In genomic region chr9:98097836-98098235, GRCh38 we compare ENCODE assay signal across 10 cellular contexts. TPM values are rescaled to one million over a fixed set of nuclear protein-coding genes. Genes with fewer than 3 reads are reported as not detected.
DNase-seq lines count a peak whose midpoint lies in the region; ATAC-seq, FAIRE-seq and TF ChIP-seq lines count a peak whose summit lies in the region.
"Had no signal": no experiment of that assay in that cellular context is flagged by ENCODE, and none has a peak within 500 bp of the region (broad histone marks: within the 10 kb centered on the region; RNA-seq: fewer than 3 reads in every experiment).

No MANE protein-coding gene starts in this region.

- no peaks in the 10 kb centered on the region for H3K9me3 ChIP-seq in pancreas
- no peaks in the 10 kb centered on the region for H3K9me3 ChIP-seq in gastroesophageal sphincter

- DNase-seq in GM13977 (ENCODE audit: low spot score) (peak; percentile 66), NCI-H345 (lab: John Stamatoyannopoulos, UW) (peak; percentile 75), pancreas (peak in 1 of 6 donors; percentile 43), glomerular visceral epithelial cell (ENCODE audit: extremely low spot score) (no peak), dorsolateral prefrontal cortex (no peak)
- DNase-seq in activated T-helper 2 cell treated with anti-CD3 and anti-CD28 coated beads, Interferon-gamma antibody, Interleukin-2, Interleukin-4, amounts not matched to agents 10 μg/mL and 5 μg/mL and 100 μg/mL, durations not matched to agents 14 hours and 24 hours and 36 hours (ENCODE audit: low spot score), result no peak
- DNase-seq: NCI-H524 had no signal

- no peak for TF ChIP-seq POLR2A in gastroesophageal sphincter (IDR thresholded peaks at IDR 0.05)

- no peak for TF ChIP-seq CTCF in GM13977 (IDR thresholded peaks at IDR 0.05; ENCODE audit: extremely low read depth, insufficient read depth, missing control alignments)
- no peak for TF ChIP-seq CTCF in pancreas (IDR thresholded peaks at IDR 0.05)
- no peak for TF ChIP-seq CTCF in gastroesophageal sphincter (IDR thresholded peaks at IDR 0.05)
- no peak for TF ChIP-seq CTCF in dorsolateral prefrontal cortex (IDR thresholded peaks at IDR 0.05 in 54 of 56, conservative IDR thresholded peaks at IDR 0.05 in 2 of 56; ENCODE audit: low read depth in 1 of 56, partially characterized antibody in 56 of 56)

- no peaks in the 10 kb centered on the region for H3K36me3 ChIP-seq in pancreas
- peaks cover 0 to 54% of the 10 kb centered on the region in 2 donors for H3K36me3 ChIP-seq in gastroesophageal sphincter

- no peaks in the 10 kb centered on the region for H3K9me3 Mint-ChIP-seq in activated T-helper 2 cell treated with anti-CD3 and anti-CD28 coated beads, Interferon-gamma antibody, Interleukin-2, Interleukin-4, amounts not matched to agents 10 μg/mL and 5 μg/mL and 100 μg/mL, durations not matched to agents 14 hours and 24 hours and 36 hours

- H3K36me3 Mint-ChIP-seq in activated T-helper 2 cell treated with anti-CD3 and anti-CD28 coated beads, Interferon-gamma antibody, Interleukin-2, Interleukin-4, amounts not matched to agents 10 μg/mL and 5 μg/mL and 100 μg/mL, durations not matched to agents 14 hours and 24 hours and 36 hours (ENCODE audit: low read depth), result peaks cover 65% of the 10 kb centered on the region

- FAIRE-seq in pancreas (lab: Jason Lieb, UNC), result no peak
- FAIRE-seq: G401.6 had no signal

- H3K27me3 ChIP-seq in pancreas (no peaks in the 10 kb centered on the region), gastroesophageal sphincter (peaks cover 10% of the 10 kb centered on the region), dorsolateral prefrontal cortex (no peaks in the 10 kb centered on the region)

- in situ Hi-C loops in GM13977 (cut with MboI; ENCODE audit: low pct_unique_long_range_greater_than_20kb, low sequenced_read_pairs, unreplicated experiment), result no loop called here

- peaks cover 52% of the 10 kb centered on the region for H3K4me1 Mint-ChIP-seq in activated T-helper 2 cell treated with anti-CD3 and anti-CD28 coated beads, Interferon-gamma antibody, Interleukin-2, Interleukin-4, amounts not matched to agents 10 μg/mL and 5 μg/mL and 100 μg/mL, durations not matched to agents 14 hours and 24 hours and 36 hours (ENCODE audit: low read depth)

- TF ChIP-seq EP300 in gastroesophageal sphincter (IDR thresholded peaks at IDR 0.05), result no peak

- peak overlapping the region; percentile 76 for H3K27ac Mint-ChIP-seq in activated T-helper 2 cell treated with anti-CD3 and anti-CD28 coated beads, Interferon-gamma antibody, Interleukin-2, Interleukin-4, amounts not matched to agents 10 μg/mL and 5 μg/mL and 100 μg/mL, durations not matched to agents 14 hours and 24 hours and 36 hours

- no peaks in the 10 kb centered on the region for H3K4me1 ChIP-seq in pancreas
- no peaks in the 10 kb centered on the region for H3K4me1 ChIP-seq in gastroesophageal sphincter

- intact Hi-C loops in activated T-helper 2 cell treated with anti-CD3 and anti-CD28 coated beads, Interferon-gamma antibody, Interleukin-2, Interleukin-4, amounts not matched to agents 10 μg/mL and 5 μg/mL and 100 μg/mL, durations not matched to agents 14 hours and 24 hours and 36 hours (cut with micrococcal nuclease), result no loop called here
- intact Hi-C loops in pancreas (cut with DNase I) (no loop called here), dorsolateral prefrontal cortex (cut with DNase I) (no loop called here)

- ATAC-seq in pancreas (peak in 3 of 4 donors; percentile 57 to 85 (median 60)), gastroesophageal sphincter (no peak), GM21825 (IDR thresholded peaks at IDR 0.05; ENCODE audit: unreplicated experiment) (no peak)

- H3K27me3 Mint-ChIP-seq in activated T-helper 2 cell treated with anti-CD3 and anti-CD28 coated beads, Interferon-gamma antibody, Interleukin-2, Interleukin-4, amounts not matched to agents 10 μg/mL and 5 μg/mL and 100 μg/mL, durations not matched to agents 14 hours and 24 hours and 36 hours (ENCODE audit: low read depth), result no peaks in the 10 kb centered on the region

- 70 to 71% methylated on average over 4 of the region's 4 CpGs for WGBS in pancreas, 2 donors
- WGBS in gastroesophageal sphincter (ENCODE audit: low coverage in 1 of 2), 2 donors, result 60 to 70% methylated on average over 3 to 4 of the region's 4 CpGs

- H3K4me3 ChIP-seq in pancreas (no peak overlapping the region), gastroesophageal sphincter (no peak overlapping the region), dorsolateral prefrontal cortex (no peak overlapping the region)

- H3K4me3 Mint-ChIP-seq in activated T-helper 2 cell treated with anti-CD3 and anti-CD28 coated beads, Interferon-gamma antibody, Interleukin-2, Interleukin-4, amounts not matched to agents 10 μg/mL and 5 μg/mL and 100 μg/mL, durations not matched to agents 14 hours and 24 hours and 36 hours (ENCODE audit: low read depth), result no peak overlapping the region

- H3K27ac ChIP-seq in pancreas (no peak overlapping the region), gastroesophageal sphincter (no peak overlapping the region), dorsolateral prefrontal cortex (no peak overlapping the region)

RNA-seq across cellular contexts. Expression of gene TRIM14, which starts 21.2 kb away (rescaled TPM):
- 37.7 and 41.5 TPM in 2 replicates for total RNA-seq in activated T-helper 2 cell treated with anti-CD3 and anti-CD28 coated beads, Interferon-gamma antibody, Interleukin-2, Interleukin-4, amounts not matched to agents 10 μg/mL and 5 μg/mL and 100 μg/mL, durations not matched to agents 14 hours and 24 hours and 36 hours
- total RNA-seq in pancreas, result 10 to 100 TPM in 1 of 6 donors, 1 to 10 TPM in 5; 1.3 to 10.4 (median 3.2) TPM
- polyA plus RNA-seq in pancreas, result 1 to 10 TPM; 1.2 to 1.7 TPM
- total RNA-seq in gastroesophageal sphincter, result 10 to 100 TPM in 3 of 4 donors, 1 to 10 TPM in 1; 7.5 to 12.5 (median 10.5) TPM
- 10 to 100 TPM in 114 of 120 experiments, 1 to 10 TPM in 6; 8.3 to 26.7 (median 14.6) TPM for total RNA-seq in dorsolateral prefrontal cortex

RNA-seq across cellular contexts. Expression of gene NANS, which starts 41.3 kb away (rescaled TPM):
- total RNA-seq in activated T-helper 2 cell treated with anti-CD3 and anti-CD28 coated beads, Interferon-gamma antibody, Interleukin-2, Interleukin-4, amounts not matched to agents 10 μg/mL and 5 μg/mL and 100 μg/mL, durations not matched to agents 14 hours and 24 hours and 36 hours, result 63.4 and 64.7 TPM in 2 replicates
- total RNA-seq in pancreas (10 to 100 TPM; 22.8 to 36.5 (median 30.5) TPM), gastroesophageal sphincter (10 to 100 TPM; 21.5 to 58.3 (median 40.0) TPM), dorsolateral prefrontal cortex (10 to 100 TPM; 13.8 to 40.0 (median 23.9) TPM)
- 10 to 100 TPM; 29.5 to 31.1 TPM for polyA plus RNA-seq in pancreas

Comparison
In these comparisons a context has a peak if more than half of its experiments do, and no peak if none do; other contexts are left out.
1. DNase-seq: peak in GM13977 (single experiment) and NCI-H345 (single experiment); none in activated T-helper 2 cell treated with anti-CD3 and anti-CD28 coated beads, Interferon-gamma antibody, Interleukin-2, Interleukin-4, amounts not matched to agents 10 μg/mL and 5 μg/mL and 100 μg/mL, durations not matched to agents 14 hours and 24 hours and 36 hours (single experiment), glomerular visceral epithelial cell (single experiment) and dorsolateral prefrontal cortex (0 of 10).
2. ATAC-seq: peak in pancreas (3 of 4); none in gastroesophageal sphincter (single experiment) and GM21825 (single experiment).